Comparison of ENCODE assay signal across 24 cellular contexts in the genomic region with DNA sequence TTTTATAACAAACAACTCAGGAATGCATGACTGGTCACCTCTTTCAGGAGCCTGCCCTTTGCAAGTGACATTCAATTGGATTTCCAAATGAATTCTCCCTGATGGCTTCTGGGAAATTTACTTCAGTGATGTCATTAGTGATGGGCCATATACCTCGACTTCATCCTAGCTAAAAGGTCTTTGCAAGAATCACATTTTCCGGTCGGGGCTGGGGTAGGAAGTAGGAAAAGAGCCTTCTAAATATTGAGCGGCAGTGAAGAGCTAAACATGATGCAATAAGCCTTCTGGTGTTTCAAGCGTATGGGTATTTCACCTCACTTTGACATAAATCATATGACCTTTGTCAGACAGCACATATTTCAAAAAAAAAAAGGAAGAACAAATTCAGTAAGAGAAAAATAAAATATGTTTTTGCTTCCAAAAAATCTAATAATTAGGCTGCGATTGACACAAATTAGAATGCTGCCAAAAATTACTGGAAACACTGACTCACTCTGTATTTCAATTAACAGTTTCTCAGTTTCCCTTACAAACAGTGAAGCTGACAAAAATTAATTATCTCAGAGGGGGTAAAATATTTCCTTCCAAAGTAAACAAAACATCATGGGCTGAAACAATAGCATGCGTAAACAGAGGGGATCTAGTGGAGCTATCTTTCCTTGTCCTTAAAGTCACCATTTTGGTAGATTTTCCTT. TPM values are rescaled to one million over a fixed set of nuclear protein-coding genes. Genes with fewer than 3 reads are reported as not detected.
DNase-seq lines count a peak whose midpoint lies in the region; ATAC-seq, FAIRE-seq and TF ChIP-seq lines count a peak whose summit lies in the region.
"Had no signal": no experiment of that assay in that cellular context is flagged by ENCODE, and none has a peak within 500 bp of the region (broad histone marks: within the 10 kb centered on the region; RNA-seq: fewer than 3 reads in every experiment).

No MANE protein-coding gene starts in this region.

- no peak for TF ChIP-seq POLR2A in HepG2 (IDR thresholded peaks at IDR 0.05; ENCODE audit: insufficient read depth in 1 of 2, low read depth in 2 of 2, low read length in 2 of 2)

- 41% methylated on average over 7 of the region's 7 CpGs for WGBS in HepG2 (ENCODE audit: low lambda C conversion rate)
- WGBS in mesenchymal stem cell = 86% methylated on average over 4 of the region's 7 CpGs

- H3K4ac ChIP-seq in mesenchymal stem cell (ENCODE audit: low read depth in 1 of 2, low read length in 2 of 2) = no peak overlapping the region

- FAIRE-seq in HepG2 (lab: Jason Lieb, UNC) = peak; percentile 32
- FAIRE-seq: islet of Langerhans had no signal

- H4K91ac ChIP-seq in mesenchymal stem cell (ENCODE audit: low read length) = no peak overlapping the region

- no peaks in the 10 kb centered on the region for H3K4me1 ChIP-seq in HepG2 (ENCODE audit: insufficient read depth, low read length)
- H3K4me1 ChIP-seq in mesenchymal stem cell (ENCODE audit: control insufficient read depth, insufficient read depth, low read depth, low read length) = peaks cover 2% of the 10 kb centered on the region

- intact Hi-C loops in HepG2 (cut with micrococcal nuclease; ENCODE audit: unreplicated experiment) = no loop called here

- H3K79me2 ChIP-seq in HepG2 (ENCODE audit: insufficient read depth, low read length) = no peaks in the 10 kb centered on the region

- H3K9me3 ChIP-seq in HepG2 (ENCODE audit: low read length) (no peaks in the 10 kb centered on the region), mesenchymal stem cell (ENCODE audit: control insufficient read depth, low read length) (no peaks in the 10 kb centered on the region)
- H3K9me3 ChIP-seq: transverse colon had no signal

- H2AFZ ChIP-seq in HepG2 (ENCODE audit: low read length) (no peak overlapping the region), mesenchymal stem cell (ENCODE audit: low read depth, low read length) (no peak overlapping the region)

- H3K27ac ChIP-seq in HL-60 (replicated peaks) = peak overlapping the region; percentile 40
- H3K27ac ChIP-seq in HepG2 (ENCODE audit: extremely low read length, insufficient read depth, low read length) = no peak overlapping the region
- no peak overlapping the region for H3K27ac ChIP-seq in mesenchymal stem cell (ENCODE audit: low read length, poor library complexity, severe bottlenecking)
- H3K27ac ChIP-seq: brain microvascular endothelial cell, transverse colon, VCaP had no signal

- H3K9ac ChIP-seq in HepG2 (ENCODE audit: insufficient read depth, low read depth, low read length) (no peak overlapping the region), mesenchymal stem cell (ENCODE audit: low read length) (no peak overlapping the region)

- peak; percentile 64 to 70 for DNase-seq in HL-60 (ENCODE audit: low read depth in 1 of 2, low spot score in 1 of 2)
- peak; percentile 74 to 89 for DNase-seq in NOMO-1 (lab: John Stamatoyannopoulos, UW; ENCODE audit: unreplicated experiment in 2 of 2)
- DNase-seq in astrocyte of the hippocampus (ENCODE audit: low read depth, low spot score) = peak; percentile 53
- DNase-seq in HepG2 (ENCODE audit: low spot score) = no peak
- DNase-seq in RPMI8226 = no peak
- DNase-seq in mesenchymal stem cell = no peak
- DNase-seq: activated CD4-positive, alpha-beta T cell treated with anti-CD3 and anti-CD28 coated beads, Interleukin-2, amount 10 ng/mL, durations not matched to agents 7 days and 5 days; activated CD8-positive, alpha-beta memory T cell treated with anti-CD3 and anti-CD28 coated beads, Interleukin-2, amount 50 U/mL, for 4 hours; brain microvascular endothelial cell; CD4-positive, alpha-beta T cell; effector memory CD8-positive, alpha-beta T cell; foreskin melanocyte; hypothalamus; NCI-H1417 treated with DMSO at 0.1 percent for 48 hours; NK-92 treated with Interleukin-12 subunit alpha and Interleukin-12 subunit beta, amount 100 ng/mL, for 24 hours; transverse colon had no signal

- CTCF ChIA-PET in HepG2 (lab: Yijun Ruan, JAX; ENCODE audit: low intra/inter-chr PET ratio, low total read pairs) = no interaction called here

- H3K36me3 ChIP-seq in HepG2 (replicated peaks in 1 of 2; ENCODE audit: control insufficient read depth in 1 of 2, insufficient read depth in 2 of 2, low read length in 2 of 2) (no peaks in the 10 kb centered on the region), mesenchymal stem cell (ENCODE audit: control insufficient read depth in 1 of 2, insufficient read depth in 2 of 2, low read depth in 1 of 2, low read length in 2 of 2) (peaks cover 4 to 44% of the 10 kb centered on the region in 2 experiments)
- H3K36me3 ChIP-seq: brain microvascular endothelial cell, transverse colon had no signal

- TF ChIP-seq CTCF in HL-60 (IDR thresholded peaks at IDR 0.05; ENCODE audit: insufficient read depth, low read length) = no peak
- TF ChIP-seq CTCF in HepG2 (CRISPR knock-in tag; IDR thresholded peaks at IDR 0.05) = no peak

- POLR2A ChIA-PET in HepG2 (lab: Yijun Ruan, JAX) = no interaction called here

- no peak overlapping the region for H3K18ac ChIP-seq in mesenchymal stem cell (ENCODE audit: low read depth in 1 of 2, low read length in 2 of 2)

- H2BK12ac ChIP-seq in mesenchymal stem cell (ENCODE audit: low read length in 2 of 2) = no peak overlapping the region

- H2BK120ac ChIP-seq in mesenchymal stem cell (ENCODE audit: low read depth, low read length) = no peak overlapping the region

- TF ChIP-seq EP300 in HepG2 (IDR thresholded peaks at IDR 0.05; ENCODE audit: low read depth in 2 of 2, low read length in 2 of 2) (no peak), HepG2 (CRISPR knock-in tag; IDR thresholded peaks at IDR 0.05; ENCODE audit: borderline replicate concordance) (no peak)

- H2AK5ac ChIP-seq in mesenchymal stem cell (ENCODE audit: low read length, severe bottlenecking) = no peak overlapping the region

- H3K23ac ChIP-seq in mesenchymal stem cell (ENCODE audit: low read length in 2 of 2) = no peak overlapping the region

- H3K4me2 ChIP-seq in HepG2 (ENCODE audit: low read depth, low read length) = no peak overlapping the region
- H3K4me2 ChIP-seq in mesenchymal stem cell (ENCODE audit: low read length, poor library complexity, severe bottlenecking) = no peak overlapping the region

- no TSS peak for BruUV-seq in HepG2 (replicated peaks; lab: Mats Ljungman, UMichigan)

- H3K4me3 ChIP-seq in HL-60 (replicated peaks; ENCODE audit: insufficient read depth, low read length) (no peak overlapping the region), HepG2 (replicated peaks in 1 of 3; ENCODE audit: insufficient read depth in 1 of 3, low read depth in 2 of 3, low read length in 3 of 3) (no peak overlapping the region), mesenchymal stem cell (ENCODE audit: insufficient read depth in 1 of 2, low read depth in 1 of 2, low read length in 2 of 2) (no peak overlapping the region)
- H3K4me3 ChIP-seq: lung, transverse colon had no signal

- H4K20me1 ChIP-seq in HepG2 (ENCODE audit: insufficient read depth, low read length) = no peaks in the 10 kb centered on the region

- H3K79me1 ChIP-seq in mesenchymal stem cell (replicated peaks; ENCODE audit: low read length, poor library complexity, severe bottlenecking) = no peaks in the 10 kb centered on the region

- in situ Hi-C loops in HepG2 (cut with HindIII; ENCODE audit: extremely low pct_ligation_motif_present, low pct_unique_long_range_greater_than_20kb) = no loop called here

- H2BK15ac ChIP-seq in mesenchymal stem cell (ENCODE audit: low read depth, poor library complexity, severe bottlenecking) = no peak overlapping the region

- H3K27me3 ChIP-seq in HL-60 (ENCODE audit: insufficient read depth, poor library complexity, severe bottlenecking) = no peaks in the 10 kb centered on the region
- peaks cover 0 to 2% of the 10 kb centered on the region in 2 experiments; a peak in 2 of 5 replicates for H3K27me3 ChIP-seq in HepG2 (ENCODE audit: control insufficient read depth in 1 of 2, insufficient read depth in 2 of 2, low read length in 2 of 2)
- no peaks in the 10 kb centered on the region for H3K27me3 ChIP-seq in mesenchymal stem cell (ENCODE audit: control insufficient read depth in 1 of 2, insufficient read depth in 1 of 2, low read length in 2 of 2)
- H3K27me3 ChIP-seq: brain microvascular endothelial cell, transverse colon had no signal

- no peak for TF ChIP-seq RAD21 in HepG2 (CRISPR knock-in tag; IDR thresholded peaks at IDR 0.05)

- no peak for ATAC-seq in HepG2
- ATAC-seq in activated CD4-positive, CD25-positive, alpha-beta regulatory T cell treated with anti-CD3 and anti-CD28 coated beads, Interleukin-2, amount 50 U/mL, for 24 hours = no peak
- ATAC-seq: activated T-helper 17 cell treated with anti-CD3 and anti-CD28 coated beads, Interleukin-2, amount 50 U/mL, for 72 hours; effector memory CD8-positive, alpha-beta T cell; esophagus mucosa; HCT116 had no signal

- H2BK5ac ChIP-seq in mesenchymal stem cell (ENCODE audit: low read depth, low read length, poor library complexity, severe bottlenecking) = no peak overlapping the region

- H3K14ac ChIP-seq in mesenchymal stem cell (ENCODE audit: low read length in 2 of 2) = no peak overlapping the region

- no peak overlapping the region for H4K8ac ChIP-seq in mesenchymal stem cell (ENCODE audit: low read length)

RNA-seq across cellular contexts. Expression of gene ADTRP, which starts 39.8 kb away (rescaled TPM):
- total RNA-seq in HepG2 (2016; rRNA removed; fragmentation: Illumina TruSeq; extraction: Trizol) = not detected in 2 replicates
- not detected in 2 replicates for total RNA-seq in HepG2 (2016; cell fraction: cytosol; rRNA removed; fragmentation: Illumina TruSeq; extraction: Trizol; ENCODE audit: low read depth)
- total RNA-seq in HepG2 (2016; cell fraction: insoluble cytoplasmic fraction; rRNA removed; fragmentation: Illumina TruSeq; extraction: Trizol) = not detected in 2 replicates
- not detected in 2 replicates for total RNA-seq in HepG2 (2016; cell fraction: membrane; rRNA removed; fragmentation: Illumina TruSeq; extraction: Trizol)
- not detected in 2 replicates for total RNA-seq in HepG2 (2016; cell fraction: nucleus; rRNA removed; fragmentation: Illumina TruSeq; extraction: Trizol)
- not detected in 2 replicates for polyA plus RNA-seq in HepG2 (2011; rRNA removed)
- not detected in 2 replicates for polyA plus RNA-seq in HepG2 (2011; cell fraction: cytosol; rRNA removed)
- polyA plus RNA-seq in HepG2 (2011; cell fraction: nucleus; rRNA removed) = not detected in 2 replicates
- polyA plus RNA-seq in HepG2 (2012) = not detected in 2 replicates
- not detected in 2 replicates for polyA plus RNA-seq in HepG2 (2016; cell fraction: cytosol; fragmentation: Illumina TruSeq; extraction: Trizol; ENCODE audit: low read depth)
- not detected in 2 replicates for polyA plus RNA-seq in HepG2 (2016; cell fraction: insoluble cytoplasmic fraction; fragmentation: Illumina TruSeq; extraction: Trizol; ENCODE audit: low read depth)
- polyA plus RNA-seq in HepG2 (2016; cell fraction: membrane; fragmentation: Illumina TruSeq; extraction: Trizol; ENCODE audit: low read depth) = not detected in 2 replicates
- not detected in 2 replicates for polyA plus RNA-seq in HepG2 (2016; cell fraction: nucleus; fragmentation: Illumina TruSeq; extraction: Trizol; ENCODE audit: insufficient read depth, low read depth)
- polyA minus RNA-seq in HepG2 (2011; rRNA and poly(A)+ RNA removed; ENCODE audit: low replicate concordance) = 0.42 TPM in 1 of 2 replicates, not detected in the other
- not detected in 2 replicates for polyA minus RNA-seq in HepG2 (2011; cell fraction: cytosol; rRNA and poly(A)+ RNA removed)
- polyA minus RNA-seq in HepG2 (2011; cell fraction: nucleus; rRNA and poly(A)+ RNA removed) = not detected in 2 replicates
- polyA plus RNA-seq in mesenchymal stem cell (2013, experiment 1 of 2) = 1.4 TPM
- polyA plus RNA-seq in mesenchymal stem cell (2013, experiment 2 of 2) = 0.81 TPM
- total RNA-seq: progenitor cell of endocrine pancreas had no signal

Comparison
In these comparisons a context has a peak if more than half of its experiments do, and no peak if none do; other contexts are left out.
1. DNase-seq: peak in HL-60 (2 of 2), NOMO-1 (2 of 2) and astrocyte of the hippocampus (single experiment); none in HepG2 (single experiment), RPMI8226 (single experiment) and mesenchymal stem cell (single experiment).